Comparison of ENCODE assay signal across 2 cellular contexts in the genomic region with DNA sequence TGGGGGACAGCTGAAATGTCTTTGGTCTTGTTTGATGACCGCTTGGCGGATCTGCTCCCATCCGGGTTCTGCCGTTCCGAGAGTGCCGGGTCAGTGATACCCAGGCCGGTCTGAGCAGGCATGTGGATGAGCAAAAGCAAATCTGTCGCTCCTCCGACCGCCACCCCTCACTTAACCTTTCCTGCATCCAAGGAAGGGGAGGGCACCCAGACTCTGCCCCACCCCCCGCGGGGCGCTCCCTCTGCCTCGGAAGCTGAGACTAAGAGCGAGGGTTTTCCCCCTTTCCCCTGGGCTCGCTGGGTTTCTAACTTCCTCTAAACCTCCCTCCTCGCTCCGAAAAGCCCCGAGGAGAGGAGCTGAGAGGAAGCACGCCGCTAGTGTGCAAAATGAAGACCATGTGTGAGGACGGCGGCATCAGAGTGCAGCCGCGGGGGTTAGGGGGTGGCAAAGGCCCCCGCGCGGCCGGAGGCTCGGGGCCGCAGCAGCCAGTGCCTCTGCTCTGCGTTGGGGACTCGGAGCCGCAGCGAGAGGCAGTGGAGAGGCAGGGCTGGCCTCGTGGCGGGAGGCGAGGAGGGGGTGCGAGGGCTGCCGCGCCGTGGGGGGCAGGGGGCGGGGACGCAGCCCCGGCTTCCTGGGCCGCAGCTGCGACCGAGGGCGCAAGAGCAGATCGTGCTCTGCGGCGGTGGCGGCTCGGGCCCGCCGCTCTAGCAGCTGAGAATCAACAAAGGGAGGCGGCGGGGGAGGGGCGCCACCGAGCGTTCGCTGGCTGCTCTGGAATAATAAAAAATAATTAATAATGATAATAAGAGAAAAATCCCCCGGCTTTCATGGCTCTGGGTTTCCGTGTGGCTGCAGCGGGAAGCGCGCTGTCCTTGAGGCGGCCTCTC.
A peak's percentile ranks its signal among the peaks of the same experiment; 100 is the strongest.
TF ChIP-seq lines count a peak whose summit lies in the region.

No MANE protein-coding gene starts in this region.

TF ChIP-seq in HCT116, 20 proteins besides CTCF, POLR2A, EP300 and RAD21 (continued from another document):
- TF ChIP-seq YY1 (IDR thresholded peaks at IDR 0.05; ENCODE audit: extremely low read depth, insufficient replicate concordance, low read depth, low read length) (no peak), EZH2 (IDR thresholded peaks at IDR 0.05) (no peak), EGR1 (IDR thresholded peaks at IDR 0.05; ENCODE audit: low read depth) (no peak), JUND (IDR thresholded peaks at IDR 0.05) (no peak), ZFX (IDR thresholded peaks at IDR 0.05) (no peak), ZNF274 (IDR thresholded peaks at IDR 0.05; ENCODE audit: low read depth, low read length) (no peak), SP1 (IDR thresholded peaks at IDR 0.05; ENCODE audit: low read depth) (no peak), SIN3A (IDR thresholded peaks at IDR 0.05; ENCODE audit: low read depth) (no peak), EZH2phosphoT487 (IDR thresholded peaks at IDR 0.05; ENCODE audit: borderline replicate concordance) (no peak), POLR2AphosphoS5 (IDR thresholded peaks at IDR 0.05; ENCODE audit: low read depth, low read length) (no peak; the same call in 1 of the 2 replicates), SRF (IDR thresholded peaks at IDR 0.05; ENCODE audit: low read depth) (no peak), ELF1 (IDR thresholded peaks at IDR 0.05; ENCODE audit: borderline replicate concordance, low read depth) (no peak)
- TF ChIP-seq, protein P1, sequence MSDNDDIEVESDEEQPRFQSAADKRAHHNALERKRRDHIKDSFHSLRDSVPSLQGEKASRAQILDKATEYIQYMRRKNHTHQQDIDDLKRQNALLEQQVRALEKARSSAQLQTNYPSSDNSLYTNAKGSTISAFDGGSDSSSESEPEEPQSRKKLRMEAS (IDR thresholded peaks at IDR 0.05): no peak
- TF ChIP-seq, protein P2, sequence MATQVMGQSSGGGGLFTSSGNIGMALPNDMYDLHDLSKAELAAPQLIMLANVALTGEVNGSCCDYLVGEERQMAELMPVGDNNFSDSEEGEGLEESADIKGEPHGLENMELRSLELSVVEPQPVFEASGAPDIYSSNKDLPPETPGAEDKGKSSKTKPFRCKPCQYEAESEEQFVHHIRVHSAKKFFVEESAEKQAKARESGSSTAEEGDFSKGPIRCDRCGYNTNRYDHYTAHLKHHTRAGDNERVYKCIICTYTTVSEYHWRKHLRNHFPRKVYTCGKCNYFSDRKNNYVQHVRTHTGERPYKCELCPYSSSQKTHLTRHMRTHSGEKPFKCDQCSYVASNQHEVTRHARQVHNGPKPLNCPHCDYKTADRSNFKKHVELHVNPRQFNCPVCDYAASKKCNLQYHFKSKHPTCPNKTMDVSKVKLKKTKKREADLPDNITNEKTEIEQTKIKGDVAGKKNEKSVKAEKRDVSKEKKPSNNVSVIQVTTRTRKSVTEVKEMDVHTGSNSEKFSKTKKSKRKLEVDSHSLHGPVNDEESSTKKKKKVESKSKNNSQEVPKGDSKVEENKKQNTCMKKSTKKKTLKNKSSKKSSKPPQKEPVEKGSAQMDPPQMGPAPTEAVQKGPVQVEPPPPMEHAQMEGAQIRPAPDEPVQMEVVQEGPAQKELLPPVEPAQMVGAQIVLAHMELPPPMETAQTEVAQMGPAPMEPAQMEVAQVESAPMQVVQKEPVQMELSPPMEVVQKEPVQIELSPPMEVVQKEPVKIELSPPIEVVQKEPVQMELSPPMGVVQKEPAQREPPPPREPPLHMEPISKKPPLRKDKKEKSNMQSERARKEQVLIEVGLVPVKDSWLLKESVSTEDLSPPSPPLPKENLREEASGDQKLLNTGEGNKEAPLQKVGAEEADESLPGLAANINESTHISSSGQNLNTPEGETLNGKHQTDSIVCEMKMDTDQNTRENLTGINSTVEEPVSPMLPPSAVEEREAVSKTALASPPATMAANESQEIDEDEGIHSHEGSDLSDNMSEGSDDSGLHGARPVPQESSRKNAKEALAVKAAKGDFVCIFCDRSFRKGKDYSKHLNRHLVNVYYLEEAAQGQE (IDR thresholded peaks at IDR 0.05; ENCODE audit: low read depth): no peak
- TF ChIP-seq, protein P3, sequence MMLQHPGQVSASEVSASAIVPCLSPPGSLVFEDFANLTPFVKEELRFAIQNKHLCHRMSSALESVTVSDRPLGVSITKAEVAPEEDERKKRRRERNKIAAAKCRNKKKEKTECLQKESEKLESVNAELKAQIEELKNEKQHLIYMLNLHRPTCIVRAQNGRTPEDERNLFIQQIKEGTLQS (IDR thresholded peaks at IDR 0.05): no peak

TF ChIP-seq in neural cell, 6 proteins besides CTCF, POLR2A, EP300 and RAD21:
- TF ChIP-seq, protein P2 (IDR thresholded peaks at IDR 0.05; ENCODE audit: borderline replicate concordance): no peak
- TF ChIP-seq POLR2AphosphoS5 (IDR thresholded peaks at IDR 0.05) (peak; percentile 34), EZH2 (IDR thresholded peaks at IDR 0.05; ENCODE audit: borderline replicate concordance, insufficient read depth, low read length, poor library complexity, severe bottlenecking) (no peak), MXI1 (conservative IDR thresholded peaks at IDR 0.05; ENCODE audit: poor library complexity, severe bottlenecking) (peak; percentile 42), SMC3 (conservative IDR thresholded peaks at IDR 0.05; ENCODE audit: poor library complexity) (no peak), TAF1 (IDR thresholded peaks at IDR 0.05; ENCODE audit: low read depth) (no peak)
TF ChIP-seq in neural cell: peak in this region for 2.
